In the genomic region with DNA sequence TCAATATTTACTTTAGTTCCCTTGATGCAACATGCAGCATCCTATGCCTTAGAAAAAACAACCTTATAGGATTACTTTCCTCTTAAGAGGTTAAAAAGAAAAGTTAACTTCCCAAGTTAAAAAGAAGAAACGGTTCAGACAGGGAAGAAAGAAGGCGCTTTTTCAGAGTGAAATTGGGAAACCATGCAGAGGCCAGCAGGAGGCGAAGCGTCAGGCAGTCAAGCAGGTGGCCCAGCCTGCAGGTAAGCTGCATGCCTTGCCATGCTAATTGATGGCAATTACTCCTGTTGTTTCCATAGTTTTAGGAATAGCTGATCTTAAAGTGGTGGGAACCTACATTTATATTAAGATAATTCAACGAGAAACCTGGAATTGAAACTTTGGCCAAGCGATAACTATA, we compare ENCODE assay signal across 27 cellular contexts.
"Had no signal": no experiment of that assay in that cellular context is flagged by ENCODE, and none has a peak within 500 bp of the region (broad histone marks: within the 10 kb centered on the region; RNA-seq: fewer than 3 reads in every experiment).

No MANE protein-coding gene starts in this region.

- H3K9ac ChIP-seq: KMS-11 had no signal

- H3K9me3 Mint-ChIP-seq: activated naive CD8-positive, alpha-beta T cell treated with anti-CD3 and anti-CD28 coated beads, Interleukin-2, amount 10 ng/mL, durations not matched to agents 7 days and 5 days; activated T-helper 2 cell treated with anti-CD3 and anti-CD28 coated beads, Interferon-gamma antibody, Interleukin-2, Interleukin-4, amounts not matched to agents 10 μg/mL and 5 μg/mL and 100 μg/mL, durations not matched to agents 14 hours and 24 hours and 36 hours had no signal

- H3K4me2 ChIP-seq: KMS-11 had no signal

- H3K4me3 ChIP-seq: adrenal gland, SK-N-MC had no signal

- H3K4me1 Mint-ChIP-seq: activated CD4-positive, alpha-beta memory T cell treated with anti-CD3 and anti-CD28 coated beads, Interleukin-2, amount 10 ng/mL, durations not matched to agents 7 days and 5 days; activated naive CD8-positive, alpha-beta T cell treated with anti-CD3 and anti-CD28 coated beads, Interleukin-2, amount 10 ng/mL, durations not matched to agents 7 days and 5 days had no signal

- H3K36me3 Mint-ChIP-seq: activated naive CD8-positive, alpha-beta T cell treated with anti-CD3 and anti-CD28 coated beads, Interleukin-2, amount 10 ng/mL, durations not matched to agents 7 days and 5 days had no signal

- H3K4me3 Mint-ChIP-seq: activated CD4-positive, alpha-beta memory T cell treated with anti-CD3 and anti-CD28 coated beads, Interleukin-2, amount 10 ng/mL, durations not matched to agents 7 days and 5 days; activated CD4-positive, alpha-beta T cell treated with anti-CD3 and anti-CD28 coated beads for 36 hours; activated naive CD8-positive, alpha-beta T cell treated with anti-CD3 and anti-CD28 coated beads, Interleukin-2, amount 10 ng/mL, durations not matched to agents 7 days and 5 days had no signal

- ATAC-seq: activated CD4-positive, alpha-beta T cell treated with anti-CD3 and anti-CD28 coated beads for 36 hours; Panc1; Right ventricle myocardium inferior had no signal

- H3K4me1 ChIP-seq: adrenal gland had no signal

- H3K36me3 ChIP-seq: adrenal gland had no signal

- H3K9me3 ChIP-seq: adrenal gland had no signal

- H3K27ac Mint-ChIP-seq: activated CD4-positive, alpha-beta memory T cell treated with anti-CD3 and anti-CD28 coated beads, Interleukin-2, amount 10 ng/mL, durations not matched to agents 7 days and 5 days; activated CD4-positive, alpha-beta T cell treated with anti-CD3 and anti-CD28 coated beads for 36 hours; activated naive CD8-positive, alpha-beta T cell treated with anti-CD3 and anti-CD28 coated beads, Interleukin-2, amount 10 ng/mL, durations not matched to agents 7 days and 5 days; activated T-helper 2 cell treated with anti-CD3 and anti-CD28 coated beads, Interferon-gamma antibody, Interleukin-2, Interleukin-4, amounts not matched to agents 10 μg/mL and 5 μg/mL and 100 μg/mL, durations not matched to agents 14 hours and 24 hours and 36 hours had no signal

- DNase-seq: activated CD4-positive, alpha-beta memory T cell treated with anti-CD3 and anti-CD28 coated beads, Interleukin-2, amount 10 ng/mL, durations not matched to agents 7 days and 5 days; activated CD4-positive, alpha-beta T cell treated with anti-CD3 and anti-CD28 coated beads for 36 hours; activated CD4-positive, alpha-beta T cell treated with anti-CD3 and anti-CD28 coated beads, Interleukin-2, amount 50 U/mL, for 1 hour; activated gamma-delta T cell treated with Interleukin-2 at 50 U/mL for 16 hours; activated naive CD4-positive, alpha-beta T cell treated with anti-CD3 and anti-CD28 coated beads, Interleukin-2, amount 50 U/mL, for 16 hours; activated naive CD8-positive, alpha-beta T cell treated with anti-CD3 and anti-CD28 coated beads, Interleukin-2, amount 10 ng/mL, durations not matched to agents 7 days and 5 days; activated T-cell treated with anti-CD3 and anti-CD28 coated beads for 4 hours; activated T-cell treated with anti-CD3 and anti-CD28 coated beads, Interleukin-2, amount 50 U/mL, for 48 hours; adrenal gland; anterior cingulate cortex; MM.1S; NCI-H1105 treated with DMSO at 0.1 percent for 48 hours; NCI-H1436 treated with DMSO at 0.1 percent for 48 hours; NCI-H1930; NCI-H2171 treated with DMSO at 0.1 percent for 48 hours; NCI-H226; NCI-H526; NK-92 treated with Interleukin-12 subunit alpha and Interleukin-12 subunit beta, amount 100 ng/mL, for 24 hours; OCI-M1; RPMI8226; T-helper 1 cell had no signal

- H3K27me3 ChIP-seq: adrenal gland had no signal

- H3K27ac ChIP-seq: adrenal gland, KMS-11, SK-N-MC, VCaP had no signal
